ENCODE assay signal across 1 cellular context in the genomic region with DNA sequence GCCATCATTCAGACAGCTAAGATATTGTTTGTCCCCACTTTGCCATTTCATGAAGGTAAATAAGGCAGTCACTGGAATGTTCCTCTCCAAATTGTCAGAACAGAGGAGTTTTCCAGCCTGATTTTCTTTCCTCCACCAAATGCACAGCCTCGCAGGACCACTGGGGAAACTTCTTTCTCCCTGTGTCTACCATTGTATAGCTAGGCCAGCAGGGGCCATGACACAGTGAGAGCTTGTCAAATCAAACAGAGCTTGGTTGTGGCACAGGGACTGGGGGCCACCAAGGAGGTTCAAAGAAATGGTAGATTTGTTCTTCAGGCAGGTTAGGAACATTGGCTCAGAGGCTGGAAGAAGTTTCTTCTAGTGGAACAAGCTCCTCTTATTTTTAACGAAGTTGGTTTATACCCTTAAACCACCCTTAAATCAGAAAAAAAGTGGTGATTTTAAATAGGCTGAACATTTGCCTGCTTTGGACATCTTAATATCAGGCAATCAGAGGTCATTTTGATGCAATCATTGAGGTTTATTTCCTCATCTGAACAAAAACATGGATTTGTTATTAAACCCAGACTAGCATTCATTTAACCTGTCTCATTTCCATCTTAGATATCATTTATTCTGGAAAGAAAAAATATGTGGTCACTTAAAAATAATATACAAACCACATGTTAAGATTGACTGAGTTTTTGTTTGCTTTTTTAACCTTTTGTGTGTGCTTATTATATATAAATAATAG.
TF ChIP-seq lines count a peak whose summit lies in the region.

No MANE protein-coding gene starts in this region.

TF ChIP-seq in WTC11, 78 proteins besides CTCF, POLR2A, EP300 and RAD21 (continued from another document):
- TF ChIP-seq ZNF671 (CRISPR knock-in tag; IDR thresholded peaks at IDR 0.05) (no peak), ZNF396 (CRISPR knock-in tag; IDR thresholded peaks at IDR 0.05; ENCODE audit: borderline replicate concordance) (no peak), NFYB (CRISPR knock-in tag; conservative IDR thresholded peaks at IDR 0.05; ENCODE audit: low read depth) (no peak), ZNF532 (CRISPR knock-in tag; IDR thresholded peaks at IDR 0.05; ENCODE audit: borderline replicate concordance) (no peak), IRF2 (CRISPR knock-in tag; IDR thresholded peaks at IDR 0.05; ENCODE audit: borderline replicate concordance, low read depth) (no peak), ZNF425 (CRISPR knock-in tag; conservative IDR thresholded peaks at IDR 0.05) (no peak), NFE2L1 (CRISPR knock-in tag; IDR thresholded peaks at IDR 0.05) (no peak), RELA (CRISPR knock-in tag; IDR thresholded peaks at IDR 0.05; ENCODE audit: borderline replicate concordance) (no peak), JUN (CRISPR knock-in tag; IDR thresholded peaks at IDR 0.05) (no peak)
- TF ChIP-seq, protein P1, sequence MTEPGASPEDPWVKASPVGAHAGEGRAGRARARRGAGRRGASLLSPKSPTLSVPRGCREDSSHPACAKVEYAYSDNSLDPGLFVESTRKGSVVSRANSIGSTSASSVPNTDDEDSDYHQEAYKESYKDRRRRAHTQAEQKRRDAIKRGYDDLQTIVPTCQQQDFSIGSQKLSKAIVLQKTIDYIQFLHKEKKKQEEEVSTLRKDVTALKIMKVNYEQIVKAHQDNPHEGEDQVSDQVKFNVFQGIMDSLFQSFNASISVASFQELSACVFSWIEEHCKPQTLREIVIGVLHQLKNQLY (CRISPR knock-in tag; IDR thresholded peaks at IDR 0.05) = no peak
- TF ChIP-seq, protein P2, sequence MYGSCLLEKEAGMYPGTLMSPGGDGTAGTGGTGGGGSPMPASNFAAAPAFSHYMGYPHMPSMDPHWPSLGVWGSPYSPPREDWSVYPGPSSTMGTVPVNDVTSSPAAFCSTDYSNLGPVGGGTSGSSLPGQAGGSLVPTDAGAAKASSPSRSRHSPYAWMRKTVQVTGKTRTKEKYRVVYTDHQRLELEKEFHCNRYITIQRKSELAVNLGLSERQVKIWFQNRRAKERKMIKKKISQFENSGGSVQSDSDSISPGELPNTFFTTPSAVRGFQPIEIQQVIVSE (CRISPR knock-in tag; IDR thresholded peaks at IDR 0.05; ENCODE audit: borderline replicate concordance) = no peak
